Comparison of ENCODE assay signal across 8 cellular contexts in genomic region chr6:138773177-138774091, GRCh38. TPM values are rescaled to one million over a fixed set of nuclear protein-coding genes. Genes with fewer than 3 reads are reported as not detected.
A peak's percentile ranks its signal among the peaks of the same experiment; 100 is the strongest.
DNase-seq lines count a peak whose midpoint lies in the region; ATAC-seq, FAIRE-seq and TF ChIP-seq lines count a peak whose summit lies in the region.

CCDC28A (plus strand) TSS chr6:138773769; CDS start chr6:138776121, 2,352 bp downstream.

- H4K20me1 ChIP-seq in keratinocyte (ENCODE audit: control insufficient read depth, extremely low read depth, insufficient read depth, low read length): no peaks in the 10 kb centered on the region

- DNase-seq in AG20443 (ENCODE audit: low spot score) (peak; percentile 96), NCI-H510A (lab: John Stamatoyannopoulos, UW) (peak; percentile 88), cerebellum (ENCODE audit: low spot score) (peak; percentile 95), keratinocyte (ENCODE audit: low read depth, low spot score) (peak; percentile 63)
- DNase-seq in activated CD4-positive, alpha-beta T cell treated with anti-CD3 and anti-CD28 coated beads for 1 hour: peak; percentile 88
- DNase-seq in stimulated activated CD4-positive, alpha-beta T cell treated with anti-CD3 and anti-CD28 coated beads, Interleukin-15, amount 100 ng/mL, for 1 hour (ENCODE audit: low read depth in 1 of 2, low spot score in 1 of 2): peak; percentile 79 to 83

- ATAC-seq in HG03432 (IDR thresholded peaks at IDR 0.05; ENCODE audit: unreplicated experiment): peak; percentile 92

- no peak for TF ChIP-seq CTCF in keratinocyte (optimal IDR thresholded peaks at IDR 0.05 in 1 of 3, IDR thresholded peaks at IDR 0.05 in 1 of 3, conservative IDR thresholded peaks at IDR 0.05 in 1 of 3; ENCODE audit: extremely low read depth in 1 of 3, insufficient read depth in 2 of 3, low read length in 3 of 3)

- H3K4me3 ChIP-seq in keratinocyte (ENCODE audit: control insufficient read depth in 2 of 3, extremely low read depth in 1 of 3, insufficient read depth in 2 of 3, low read depth in 1 of 3, low read length in 3 of 3): peak within 1 kb of the TSS; percentile 60 to 91 (median 77)

- H2AFZ ChIP-seq in keratinocyte (ENCODE audit: control insufficient read depth, low read length): peak within 1 kb of the TSS; percentile 98

- dilution Hi-C loops in keratinocyte (cut with MboI; ENCODE audit: extremely low pct_ligation_motif_present, low sequenced_read_pairs): no loop called here

- no peaks in the 10 kb centered on the region for H3K79me2 ChIP-seq in keratinocyte (ENCODE audit: control insufficient read depth, insufficient read depth, low read length)

- peak within 1 kb of the TSS; percentile 95 for H3K4me2 ChIP-seq in keratinocyte (ENCODE audit: control insufficient read depth, extremely low read depth, insufficient read depth, low read depth, low read length)

- H3K36me3 ChIP-seq in keratinocyte (ENCODE audit: control insufficient read depth in 2 of 2, extremely low read depth in 1 of 2, insufficient read depth in 2 of 2, low read length in 2 of 2): no peaks in the 10 kb centered on the region

- peak; percentile 95 for FAIRE-seq in keratinocyte (lab: Jason Lieb, UNC)

- no peaks in the 10 kb centered on the region for H3K9me1 ChIP-seq in keratinocyte (ENCODE audit: control insufficient read depth, extremely low read depth, insufficient read depth, low read length)

- peak; percentile 52 for TF ChIP-seq POLR2A in GM19099 (IDR thresholded peaks at IDR 0.05; ENCODE audit: extremely low read depth, insufficient read length, low read depth)

- H3K27ac ChIP-seq in keratinocyte (ENCODE audit: control insufficient read depth, insufficient read depth, low read length): peak within 1 kb of the TSS; percentile 92

- H3K9ac ChIP-seq in keratinocyte (ENCODE audit: control insufficient read depth, extremely low read depth, insufficient read depth, low read length): peak within 1 kb of the TSS; percentile 88

- H3K4me1 ChIP-seq in keratinocyte (ENCODE audit: control insufficient read depth, extremely low read depth, insufficient read depth, low read length): peaks cover 4% of the 10 kb centered on the region

- no peaks in the 10 kb centered on the region for H3K27me3 ChIP-seq in keratinocyte (ENCODE audit: control insufficient read depth, extremely low read depth, insufficient read depth, low read length)

- H3K9me3 ChIP-seq in keratinocyte (ENCODE audit: control insufficient read depth, low read depth, low read length): no peaks in the 10 kb centered on the region

RNA-seq across cellular contexts. Expression of gene CCDC28A, which starts in this region (rescaled TPM):
- total RNA-seq in cerebellum: 5.7 TPM
- 5.8 to 8.9 TPM (median 6.6 TPM) in 3 replicates for polyA plus RNA-seq in keratinocyte
- polyA plus RNA-seq in keratinocyte (2011; ENCODE audit: low read depth): 6.5 TPM
- polyA plus RNA-seq in keratinocyte (2011; cell fraction: cytosol; rRNA removed): 6.5 and 12.5 TPM in 2 replicates
- 4.6 and 7.1 TPM in 2 replicates for polyA plus RNA-seq in keratinocyte (2011; cell fraction: nucleus; rRNA removed)
- polyA plus RNA-seq in keratinocyte (2012; ENCODE audit: low replicate concordance): 6.2 and 14.4 TPM in 2 replicates
- 0.85 to 5.4 TPM (median 4.6 TPM) in 3 replicates for polyA minus RNA-seq in keratinocyte
- polyA minus RNA-seq in keratinocyte (2011; cell fraction: cytosol; rRNA and poly(A)+ RNA removed): 2.1 TPM
- 0.53 and 1.5 TPM in 2 replicates for polyA minus RNA-seq in keratinocyte (2011; cell fraction: nucleus; rRNA and poly(A)+ RNA removed)

Comparison
In these comparisons a context has a peak if more than half of its experiments do, and no peak if none do; other contexts are left out.
1. Peak in every context shown above with its lines: DNase-seq, ATAC-seq, H3K4me3 ChIP-seq and H3K27ac ChIP-seq.